In genomic region chr1:244451951-244452795, GRCh38 we compare ENCODE assay signal across 8 cellular contexts. TPM values are rescaled to one million over a fixed set of nuclear protein-coding genes. Genes with fewer than 3 reads are reported as not detected.
DNase-seq lines count a peak whose midpoint lies in the region; ATAC-seq and TF ChIP-seq lines count a peak whose summit lies in the region.

No MANE protein-coding gene starts in this region.

- peaks cover 5% of the 10 kb centered on the region for H3K9me3 Mint-ChIP-seq in activated naive CD4-positive, alpha-beta T cell treated with anti-CD3 and anti-CD28 coated beads, Interleukin-2, amount 50 U/mL, for 24 hours

- H3K27ac Mint-ChIP-seq in activated naive CD4-positive, alpha-beta T cell treated with anti-CD3 and anti-CD28 coated beads, Interleukin-2, amount 50 U/mL, for 24 hours: peak overlapping the region; percentile 97

- no peak for TF ChIP-seq EP300 in suprapubic skin (IDR thresholded peaks at IDR 0.05)

- H3K4me1 Mint-ChIP-seq in activated naive CD4-positive, alpha-beta T cell treated with anti-CD3 and anti-CD28 coated beads, Interleukin-2, amount 50 U/mL, for 24 hours: peaks cover 48% of the 10 kb centered on the region

- peak overlapping the region; percentile 64 for H3K27ac ChIP-seq in SK-N-MC
- peak overlapping the region; percentile 96 for H3K27ac ChIP-seq in suprapubic skin

- H3K36me3 ChIP-seq in SK-N-MC (ENCODE audit: insufficient read depth, low read length): peaks cover 12% of the 10 kb centered on the region
- no peaks in the 10 kb centered on the region for H3K36me3 ChIP-seq in suprapubic skin

- 11% methylated on average over 25 of the region's 47 CpGs for whole genome bisulfite sequencing in suprapubic skin

- no peaks in the 10 kb centered on the region for H3K27me3 Mint-ChIP-seq in activated naive CD4-positive, alpha-beta T cell treated with anti-CD3 and anti-CD28 coated beads, Interleukin-2, amount 50 U/mL, for 24 hours

- H3K36me3 Mint-ChIP-seq in activated naive CD4-positive, alpha-beta T cell treated with anti-CD3 and anti-CD28 coated beads, Interleukin-2, amount 50 U/mL, for 24 hours: peaks cover 14% of the 10 kb centered on the region

- H3K9ac ChIP-seq in SK-N-MC (ENCODE audit: insufficient read length): peak overlapping the region; percentile 90

- no peaks in the 10 kb centered on the region for H3K9me3 ChIP-seq in SK-N-MC (ENCODE audit: low read depth, low read length)
- no peaks in the 10 kb centered on the region for H3K9me3 ChIP-seq in suprapubic skin

- peak; percentile 97 for DNase-seq in GM10248 (ENCODE audit: extremely low spot score)
- DNase-seq in NCI-H1048 (lab: John Stamatoyannopoulos, UW): peak; percentile 100
- peak; percentile 94 for DNase-seq in SK-N-MC (ENCODE audit: low read depth, low spot score)
- DNase-seq in globus pallidus (ENCODE audit: low spot score): peak; percentile 99
- peak; percentile 81 to 100 (median 98) for DNase-seq in nucleus accumbens (lab: John Stamatoyannopoulos, UW)
- peak; percentile 99 for DNase-seq in suprapubic skin (ENCODE audit: low spot score in 2 of 2)

- peak overlapping the region; percentile 99 for H3K4me3 Mint-ChIP-seq in activated naive CD4-positive, alpha-beta T cell treated with anti-CD3 and anti-CD28 coated beads, Interleukin-2, amount 50 U/mL, for 24 hours

- H3K4me3 ChIP-seq in SK-N-MC: peak overlapping the region; percentile 96
- H3K4me3 ChIP-seq in suprapubic skin: peak overlapping the region; percentile 88

- ATAC-seq in HG02610 (IDR thresholded peaks at IDR 0.05; ENCODE audit: unreplicated experiment): peak; percentile 97

- peak; percentile 61 for TF ChIP-seq CTCF in GM10248 (IDR thresholded peaks at IDR 0.05; ENCODE audit: control extremely low read depth, extremely low read depth, low read depth, missing control alignments)
- peak; percentile 29 to 70 for TF ChIP-seq CTCF in suprapubic skin (IDR thresholded peaks at IDR 0.05)

- POLR2A ChIA-PET in GM10248 (lab: Yijun Ruan, JAX): no interaction called here

- CTCF ChIA-PET in GM10248 (lab: Yijun Ruan, JAX): no interaction called here

- peaks cover 27% of the 10 kb centered on the region for H3K4me1 ChIP-seq in suprapubic skin

- H3K27me3 ChIP-seq in suprapubic skin: no peaks in the 10 kb centered on the region

- no peak for TF ChIP-seq POLR2A in suprapubic skin (IDR thresholded peaks at IDR 0.05)

RNA-seq across cellular contexts. Expression of gene ADSS2, which starts 0.5 kb away (rescaled TPM):
- total RNA-seq in suprapubic skin: 10 to 100 TPM; 39.8 to 65.3 (median 52.1) TPM

RNA-seq across cellular contexts. Expression of gene CATSPERE, which starts 8.9 kb away (rescaled TPM):
- 1 to 10 TPM in 1 of 4 donors, under 1 TPM in 3; 0.45 to 1.4 (median 0.55) TPM for total RNA-seq in suprapubic skin

Comparison
In these comparisons a context has a peak if more than half of its experiments do, and no peak if none do; other contexts are left out.
1. Peak in every context shown above with its lines: DNase-seq, ATAC-seq, H3K4me3 ChIP-seq and H3K27ac ChIP-seq.